21 cellular contexts compared by ENCODE assay signal in the genomic region with DNA sequence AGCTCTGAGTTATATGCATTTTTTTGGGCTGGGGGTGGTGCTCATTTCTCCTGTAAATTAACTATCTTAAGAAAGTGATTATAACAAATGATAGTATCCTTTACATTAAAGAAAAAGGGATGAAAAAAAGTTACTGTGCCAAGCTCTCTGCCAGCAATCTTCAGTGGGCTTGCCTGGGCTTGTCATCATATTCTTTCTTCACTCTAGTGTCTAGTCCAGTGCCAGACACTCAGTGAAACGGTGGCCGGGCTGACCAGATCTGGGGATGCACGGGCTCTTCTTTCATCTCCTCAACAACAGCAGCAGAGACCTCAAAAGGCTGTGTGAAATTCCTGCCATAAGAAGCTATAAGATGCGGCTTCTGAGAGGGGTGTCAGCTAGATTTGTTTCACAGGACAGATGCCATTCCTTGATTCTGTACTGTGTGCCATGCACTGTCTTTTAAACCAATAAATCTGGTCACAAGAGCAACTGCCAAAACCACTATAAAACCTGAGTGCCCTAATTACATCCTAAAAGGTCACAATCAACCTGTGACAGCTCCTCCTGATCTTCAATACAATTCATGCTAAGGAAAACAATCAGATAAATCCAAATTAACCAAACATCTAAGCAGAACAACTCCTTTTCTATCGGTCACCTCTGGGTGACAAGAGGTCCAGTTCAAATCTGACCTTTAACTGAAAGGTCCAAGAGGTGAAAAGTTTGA. TPM values are rescaled to one million over a fixed set of nuclear protein-coding genes. Genes with fewer than 3 reads are reported as not detected.
DNase-seq lines count a peak whose midpoint lies in the region; ATAC-seq and TF ChIP-seq lines count a peak whose summit lies in the region.
"Had no signal": no experiment of that assay in that cellular context is flagged by ENCODE, and none has a peak within 500 bp of the region (broad histone marks: within the 10 kb centered on the region; RNA-seq: fewer than 3 reads in every experiment).

No MANE protein-coding gene starts in this region.

- no peak overlapping the region for H3T11ph ChIP-seq in H9 (ENCODE audit: low read length)

- no peak overlapping the region for H4K8ac ChIP-seq in H9 (replicated peaks; ENCODE audit: insufficient read length, low read depth, low read length)

- peak overlapping the region; percentile 49 to 90 (median 79) for H3K27ac Mint-ChIP-seq in H9
- H3K27ac Mint-ChIP-seq: stimulated activated naive B cell treated with anti-CD40 and anti-IgM and Interleukin-4, amounts not matched to agents 10 μg/mL and 1 μg/mL and 100 μg/mL, for 72 hours had no signal

- H2AK5ac ChIP-seq in H9 (ENCODE audit: insufficient read length, low read length) = no peak overlapping the region

- POLR2A ChIA-PET in GM10248 (lab: Yijun Ruan, JAX) = no interaction called here

- dilution Hi-C loops in mammary epithelial cell (cut with HindIII; ENCODE audit: low sequenced_read_pairs) = no loop called here

- no peak overlapping the region for H2BK12ac ChIP-seq in H9 (ENCODE audit: insufficient read length, low read depth, low read length)

- ATAC-seq in GM19455 (IDR thresholded peaks at IDR 0.05; ENCODE audit: unreplicated experiment) = no peak
- ATAC-seq: lower lobe of right lung; stimulated activated naive B cell treated with anti-CD40 and anti-IgM and Interleukin-4, amounts not matched to agents 10 μg/mL and 1 μg/mL and 100 μg/mL, for 72 hours had no signal

- H3K4me3 ChIP-seq in Karpas-422 (ENCODE audit: low read length) = no peak overlapping the region
- no peak overlapping the region for H3K4me3 ChIP-seq in mammary epithelial cell (replicated peaks in 1 of 3; ENCODE audit: insufficient read depth in 1 of 3, low read depth in 2 of 3, low read length in 3 of 3)
- peak overlapping the region; percentile 15 for H3K4me3 ChIP-seq in iPS-18a (ENCODE audit: low read length)
- H3K4me3 ChIP-seq: adrenal gland, lower lobe of right lung, Peyer's patch, thyroid gland had no signal

- no peak for DNase-seq in H9
- DNase-seq in Karpas-422 = peak; percentile 30
- peak; percentile 54 for DNase-seq in mammary epithelial cell
- no peak for DNase-seq in SKM-1 (lab: John Stamatoyannopoulos, UW; ENCODE audit: unreplicated experiment)
- no peak for DNase-seq in central memory CD4-positive, alpha-beta T cell
- DNase-seq in GM10248 (ENCODE audit: extremely low spot score) = no peak
- DNase-seq: adrenal gland; CD4-positive, alpha-beta memory T cell; lower lobe of right lung; naive B cell; NCI-H1105 treated with DMSO at 0.1 percent for 48 hours; NCI-H774; Peyer's patch; SK-N-SH; stimulated activated naive B cell treated with anti-CD40 and anti-IgM and Interleukin-4, amounts not matched to agents 10 μg/mL and 1 μg/mL and 100 μg/mL, for 72 hours; T-helper 9 cell; thyroid gland had no signal

- peak overlapping the region; percentile 55 for H3K27ac ChIP-seq in H9 (ENCODE audit: insufficient read length, low read depth, low read length)
- no peak overlapping the region for H3K27ac ChIP-seq in Karpas-422 (ENCODE audit: low read length)
- peak overlapping the region; percentile 70 for H3K27ac ChIP-seq in mammary epithelial cell (ENCODE audit: insufficient read depth, low read depth, low read length)
- H3K27ac ChIP-seq in iPS-18a (ENCODE audit: low read length) = peak overlapping the region; percentile 92
- H3K27ac ChIP-seq: KMS-11, lower lobe of right lung, parathyroid adenoma, Peyer's patch, thyroid gland had no signal

- H3K4me1 ChIP-seq in H9 (ENCODE audit: insufficient read depth, low read length) (peaks cover 28% of the 10 kb centered on the region), Karpas-422 (ENCODE audit: low read length) (no peaks in the 10 kb centered on the region), mammary epithelial cell (ENCODE audit: insufficient read depth, low read length) (peaks cover 21% of the 10 kb centered on the region), iPS-18a (ENCODE audit: control insufficient read depth, low read depth, low read length) (peaks cover 74% of the 10 kb centered on the region)
- H3K4me1 ChIP-seq: parathyroid adenoma had no signal

- no peak overlapping the region for H4K5ac ChIP-seq in H9 (ENCODE audit: insufficient read length, low read depth, low read length)

- H4K20me1 ChIP-seq in H9 (ENCODE audit: control insufficient read depth, insufficient read depth, insufficient read length) = no peaks in the 10 kb centered on the region
- peaks cover 35% of the 10 kb centered on the region for H4K20me1 ChIP-seq in Karpas-422 (ENCODE audit: insufficient read depth, low read depth, low read length)
- H4K20me1 ChIP-seq in mammary epithelial cell (ENCODE audit: insufficient read depth, low read length) = no peaks in the 10 kb centered on the region

- peaks cover 11 to 19% (median 12%) of the 10 kb centered on the region in 3 experiments for H3K36me3 Mint-ChIP-seq in H9 (ENCODE audit: insufficient read depth in 1 of 3, low read depth in 3 of 3)
- H3K36me3 Mint-ChIP-seq: naive B cell had no signal

- H3K79me2 ChIP-seq in H9 (ENCODE audit: insufficient read depth, low read length) (peaks cover 17% of the 10 kb centered on the region; the same call in 1 of the 2 replicates), Karpas-422 (ENCODE audit: low read length) (peaks cover 53% of the 10 kb centered on the region), mammary epithelial cell (ENCODE audit: insufficient read depth, low read length) (peaks cover 83% of the 10 kb centered on the region)

- H2AFZ ChIP-seq in H9 (ENCODE audit: low read length) (no peak overlapping the region), Karpas-422 (ENCODE audit: low read length) (no peak overlapping the region), mammary epithelial cell (ENCODE audit: low read depth, low read length) (peak overlapping the region; percentile 44)
- H2AFZ ChIP-seq: parathyroid adenoma had no signal

- peaks cover 8% of the 10 kb centered on the region for H3K23me2 ChIP-seq in H9 (ENCODE audit: insufficient read length, low read depth, low read length, poor library complexity, severe bottlenecking)

- H2BK120ac ChIP-seq in H9 (ENCODE audit: low read depth, low read length, poor library complexity, severe bottlenecking) = no peak overlapping the region

- no peak overlapping the region for H3K23ac ChIP-seq in H9 (ENCODE audit: insufficient read length, low read depth, low read length)

- no CpG with 5 or more reads among the region's 5 CpGs for WGBS in H9 (ENCODE audit: extremely low coverage, insufficient read length, low lambda C conversion rate)
- 23% methylated on average over 5 of the region's 5 CpGs for WGBS in mammary epithelial cell (ENCODE audit: low coverage, missing lambda C conversion rate)

- H3K4me2 ChIP-seq in H9 (ENCODE audit: insufficient read depth, insufficient read length, low read length) (peak overlapping the region; percentile 32), Karpas-422 (ENCODE audit: low read depth, low read length, poor library complexity, severe bottlenecking) (no peak overlapping the region), mammary epithelial cell (ENCODE audit: insufficient read depth, low read depth, low read length) (peak overlapping the region; percentile 61)
- H3K4me2 ChIP-seq: KMS-11, SK-N-SH had no signal

- H3K36me3 ChIP-seq in Karpas-422 (ENCODE audit: insufficient read depth, low read length) = no peaks in the 10 kb centered on the region
- no peaks in the 10 kb centered on the region for H3K36me3 ChIP-seq in mammary epithelial cell (ENCODE audit: insufficient read depth, low read length)
- H3K36me3 ChIP-seq in iPS-18a (ENCODE audit: control insufficient read depth, low read depth, low read length) = no peaks in the 10 kb centered on the region
- H3K36me3 ChIP-seq: adrenal gland, lower lobe of right lung, Peyer's patch, thyroid gland had no signal

- H3K4me1 Mint-ChIP-seq in H9 = peaks cover 70 to 74% of the 10 kb centered on the region in 2 experiments

- no peaks in the 10 kb centered on the region for H3K9me2 ChIP-seq in Karpas-422 (replicated peaks; ENCODE audit: insufficient read depth, low read length)
- H3K9me2 ChIP-seq: SK-N-SH had no signal

- H3K4ac ChIP-seq in H9 (ENCODE audit: low read depth, low read length) = no peak overlapping the region

- H2BK15ac ChIP-seq in H9 (ENCODE audit: low read depth, low read length) = no peak overlapping the region

- H3K56ac ChIP-seq in H9 (ENCODE audit: insufficient read length, low read depth, low read length) = no peak overlapping the region

- no peak overlapping the region for H4K91ac ChIP-seq in H9 (ENCODE audit: insufficient read length, low read depth, low read length)

- no peaks in the 10 kb centered on the region for H3K9me3 ChIP-seq in H9 (ENCODE audit: control insufficient read depth, low read depth, low read length)
- H3K9me3 ChIP-seq in Karpas-422 (ENCODE audit: low read length) = no peaks in the 10 kb centered on the region
- no peaks in the 10 kb centered on the region for H3K9me3 ChIP-seq in mammary epithelial cell (replicated peaks; ENCODE audit: insufficient read depth, low read length)
- H3K9me3 ChIP-seq in iPS-18a (ENCODE audit: control insufficient read depth, low read depth, low read length) = no peaks in the 10 kb centered on the region
- H3K9me3 ChIP-seq: adrenal gland, lower lobe of right lung, Peyer's patch, SK-N-SH, thyroid gland had no signal

- H3K9ac ChIP-seq in H9 (ENCODE audit: extremely low read depth, insufficient read length, low read length) (no peak overlapping the region), Karpas-422 (ENCODE audit: low read length) (no peak overlapping the region), mammary epithelial cell (ENCODE audit: insufficient read depth, low read length) (no peak overlapping the region), iPS-18a (ENCODE audit: low read length) (peak overlapping the region; percentile 34)
- H3K9ac ChIP-seq: KMS-11, parathyroid adenoma, SK-N-SH had no signal

- H3K4me3 Mint-ChIP-seq in H9 = peak overlapping the region; percentile 20 to 35; a peak in 4 of 5 replicates
- H3K4me3 Mint-ChIP-seq: CD4-positive, alpha-beta memory T cell; naive B cell; stimulated activated naive B cell treated with anti-CD40 and anti-IgM and Interleukin-4, amounts not matched to agents 10 μg/mL and 1 μg/mL and 100 μg/mL, for 72 hours had no signal

- peaks cover 3% of the 10 kb centered on the region for H3K79me1 ChIP-seq in H9 (ENCODE audit: insufficient read depth, low read depth, low read length, poor library complexity, severe bottlenecking)

- BruUV-seq in mammary epithelial cell (replicated peaks; lab: Mats Ljungman, UMichigan) = no TSS peak

- intact Hi-C loops in mammary epithelial cell (cut with micrococcal nuclease) = no loop called here

- H3K27me3 ChIP-seq in H9 (ENCODE audit: insufficient read depth, low read length) = no peaks in the 10 kb centered on the region
- H3K27me3 ChIP-seq in Karpas-422 (ENCODE audit: low read length) = no peaks in the 10 kb centered on the region
- no peaks in the 10 kb centered on the region for H3K27me3 ChIP-seq in mammary epithelial cell (ENCODE audit: insufficient read depth, low read length)
- H3K27me3 ChIP-seq in iPS-18a (ENCODE audit: control insufficient read depth, insufficient read depth, low read length) = no peaks in the 10 kb centered on the region
- H3K27me3 ChIP-seq: adrenal gland, Peyer's patch, thyroid gland had no signal

- CTCF ChIA-PET in mammary epithelial cell (lab: Charles Lee; ENCODE audit: low non-redundant PET) (no interaction called here), GM10248 (lab: Yijun Ruan, JAX) (interaction anchor here (1.0 to 1.4 kb wide), 4 partner anchors 8 to 87 kb away, joined by 3 to 4 read pairs (median 3); no protein-coding TSS in a partner anchor)

- no peaks in the 10 kb centered on the region for H3K27me3 Mint-ChIP-seq in H9 (ENCODE audit: low read depth)
- H3K27me3 Mint-ChIP-seq: CD4-positive, alpha-beta memory T cell; naive B cell; stimulated activated naive B cell treated with anti-CD40 and anti-IgM and Interleukin-4, amounts not matched to agents 10 μg/mL and 1 μg/mL and 100 μg/mL, for 72 hours had no signal

- no peak overlapping the region for H3K14ac ChIP-seq in H9 (ENCODE audit: insufficient read depth, low read length)

- no peak overlapping the region for H2BK20ac ChIP-seq in H9 (ENCODE audit: low read depth, low read length, poor library complexity, severe bottlenecking)

- TF ChIP-seq CTCF in H9 (conservative IDR thresholded peaks at IDR 0.05) = no peak
- TF ChIP-seq CTCF in mammary epithelial cell (conservative IDR thresholded peaks at IDR 0.05 in 1 of 2, IDR thresholded peaks at IDR 0.05 in 1 of 2; ENCODE audit: extremely low read depth in 1 of 2, insufficient read depth in 1 of 2, low read depth in 1 of 2, low read length in 2 of 2) = no peak
- TF ChIP-seq CTCF in GM10248 (IDR thresholded peaks at IDR 0.05; ENCODE audit: control extremely low read depth, extremely low read depth, low read depth, missing control alignments) = no peak

- no peak overlapping the region for H2BK5ac ChIP-seq in H9 (ENCODE audit: insufficient read length, low read length)

- H3K9me3 Mint-ChIP-seq in H9 = peaks cover 7 to 13% of the 10 kb centered on the region in 2 experiments; a peak in 4 of 5 replicates
- H3K9me3 Mint-ChIP-seq: CD4-positive, alpha-beta memory T cell; naive B cell; stimulated activated naive B cell treated with anti-CD40 and anti-IgM and Interleukin-4, amounts not matched to agents 10 μg/mL and 1 μg/mL and 100 μg/mL, for 72 hours had no signal

- in situ Hi-C loops in mammary epithelial cell (cut with MboI; ENCODE audit: low sequenced_read_pairs in 2 of 2) = no loop called here

- H3K18ac ChIP-seq in H9 (ENCODE audit: insufficient read length, low read depth, low read length) = no peak overlapping the region

RNA-seq across cellular contexts. Expression of a gene that starts 12.1 kb away (rescaled TPM):
- total RNA-seq in H9 (2021) = 29.7 and 29.9 TPM in 2 replicates
- total RNA-seq in Karpas-422 (2014; rRNA removed; shearing (Covaris generic); ENCODE audit: low replicate concordance) = 17.6 and 26.6 TPM in 2 replicates
- total RNA-seq in mammary epithelial cell = 10 to 100 TPM; 23.2 to 31.3 TPM
- polyA plus RNA-seq in mammary epithelial cell = 12.6 TPM
- polyA minus RNA-seq in mammary epithelial cell = 32.2 TPM

RNA-seq across cellular contexts. Expression of a gene that starts 23.9 kb away (rescaled TPM):
- total RNA-seq in H9 (2021) (0.96 and 1.2 TPM in 2 replicates), mammary epithelial cell (1 to 10 TPM; 1.0 to 1.5 TPM)
- 0.30 and 2.2 TPM in 2 replicates for total RNA-seq in Karpas-422 (2014; rRNA removed; shearing (Covaris generic); ENCODE audit: low replicate concordance)
- polyA plus RNA-seq in mammary epithelial cell = 0.17 TPM
- polyA minus RNA-seq in mammary epithelial cell = not detected

Comparison
In these comparisons a context has a peak if more than half of its experiments do, and no peak if none do; other contexts are left out.
1. DNase-seq: peak in Karpas-422 (single experiment) and mammary epithelial cell (single experiment); none in H9 (single experiment), SKM-1 (single experiment), central memory CD4-positive, alpha-beta T cell (single experiment) and GM10248 (single experiment).